ENCODE assay signal across 1 cellular context in genomic region chr19:11530432-11530831, GRCh38.
A peak's percentile ranks its signal among the peaks of the same experiment; 100 is the strongest.
TF ChIP-seq lines count a peak whose summit lies in the region.

No MANE protein-coding gene starts in this region.

TF ChIP-seq in WTC11, 78 proteins besides CTCF, POLR2A, EP300 and RAD21 (continued from another document and continues in another):
- TF ChIP-seq AFF4 (CRISPR knock-in tag; IDR thresholded peaks at IDR 0.05; ENCODE audit: borderline replicate concordance), result no peak
- TF ChIP-seq NFATC4 (CRISPR knock-in tag; IDR thresholded peaks at IDR 0.05), result no peak
- TF ChIP-seq, protein P1, sequence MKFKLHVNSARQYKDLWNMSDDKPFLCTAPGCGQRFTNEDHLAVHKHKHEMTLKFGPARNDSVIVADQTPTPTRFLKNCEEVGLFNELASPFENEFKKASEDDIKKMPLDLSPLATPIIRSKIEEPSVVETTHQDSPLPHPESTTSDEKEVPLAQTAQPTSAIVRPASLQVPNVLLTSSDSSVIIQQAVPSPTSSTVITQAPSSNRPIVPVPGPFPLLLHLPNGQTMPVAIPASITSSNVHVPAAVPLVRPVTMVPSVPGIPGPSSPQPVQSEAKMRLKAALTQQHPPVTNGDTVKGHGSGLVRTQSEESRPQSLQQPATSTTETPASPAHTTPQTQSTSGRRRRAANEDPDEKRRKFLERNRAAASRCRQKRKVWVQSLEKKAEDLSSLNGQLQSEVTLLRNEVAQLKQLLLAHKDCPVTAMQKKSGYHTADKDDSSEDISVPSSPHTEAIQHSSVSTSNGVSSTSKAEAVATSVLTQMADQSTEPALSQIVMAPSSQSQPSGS (CRISPR knock-in tag; IDR thresholded peaks at IDR 0.05; ENCODE audit: borderline replicate concordance, low read depth), result no peak
- peak; percentile 54; the same call in 1 of the 2 replicates for TF ChIP-seq SMAD3 (CRISPR knock-in tag; IDR thresholded peaks at IDR 0.05; ENCODE audit: borderline replicate concordance)
- no peak for TF ChIP-seq SOX15 (CRISPR knock-in tag; IDR thresholded peaks at IDR 0.05)
- TF ChIP-seq CREM (CRISPR knock-in tag; IDR thresholded peaks at IDR 0.05), result no peak
- no peak for TF ChIP-seq ZNF219 (CRISPR knock-in tag; IDR thresholded peaks at IDR 0.05; ENCODE audit: borderline replicate concordance)
- no peak for TF ChIP-seq ZNF138 (CRISPR knock-in tag; conservative IDR thresholded peaks at IDR 0.05)
- TF ChIP-seq CREB1 (CRISPR knock-in tag; IDR thresholded peaks at IDR 0.05), result no peak
- TF ChIP-seq, protein P2, sequence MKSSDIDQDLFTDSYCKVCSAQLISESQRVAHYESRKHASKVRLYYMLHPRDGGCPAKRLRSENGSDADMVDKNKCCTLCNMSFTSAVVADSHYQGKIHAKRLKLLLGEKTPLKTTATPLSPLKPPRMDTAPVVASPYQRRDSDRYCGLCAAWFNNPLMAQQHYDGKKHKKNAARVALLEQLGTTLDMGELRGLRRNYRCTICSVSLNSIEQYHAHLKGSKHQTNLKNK (CRISPR knock-in tag; IDR thresholded peaks at IDR 0.05), result no peak
- TF ChIP-seq ZNF532 (CRISPR knock-in tag; IDR thresholded peaks at IDR 0.05; ENCODE audit: borderline replicate concordance), result no peak
- TF ChIP-seq, protein P3, sequence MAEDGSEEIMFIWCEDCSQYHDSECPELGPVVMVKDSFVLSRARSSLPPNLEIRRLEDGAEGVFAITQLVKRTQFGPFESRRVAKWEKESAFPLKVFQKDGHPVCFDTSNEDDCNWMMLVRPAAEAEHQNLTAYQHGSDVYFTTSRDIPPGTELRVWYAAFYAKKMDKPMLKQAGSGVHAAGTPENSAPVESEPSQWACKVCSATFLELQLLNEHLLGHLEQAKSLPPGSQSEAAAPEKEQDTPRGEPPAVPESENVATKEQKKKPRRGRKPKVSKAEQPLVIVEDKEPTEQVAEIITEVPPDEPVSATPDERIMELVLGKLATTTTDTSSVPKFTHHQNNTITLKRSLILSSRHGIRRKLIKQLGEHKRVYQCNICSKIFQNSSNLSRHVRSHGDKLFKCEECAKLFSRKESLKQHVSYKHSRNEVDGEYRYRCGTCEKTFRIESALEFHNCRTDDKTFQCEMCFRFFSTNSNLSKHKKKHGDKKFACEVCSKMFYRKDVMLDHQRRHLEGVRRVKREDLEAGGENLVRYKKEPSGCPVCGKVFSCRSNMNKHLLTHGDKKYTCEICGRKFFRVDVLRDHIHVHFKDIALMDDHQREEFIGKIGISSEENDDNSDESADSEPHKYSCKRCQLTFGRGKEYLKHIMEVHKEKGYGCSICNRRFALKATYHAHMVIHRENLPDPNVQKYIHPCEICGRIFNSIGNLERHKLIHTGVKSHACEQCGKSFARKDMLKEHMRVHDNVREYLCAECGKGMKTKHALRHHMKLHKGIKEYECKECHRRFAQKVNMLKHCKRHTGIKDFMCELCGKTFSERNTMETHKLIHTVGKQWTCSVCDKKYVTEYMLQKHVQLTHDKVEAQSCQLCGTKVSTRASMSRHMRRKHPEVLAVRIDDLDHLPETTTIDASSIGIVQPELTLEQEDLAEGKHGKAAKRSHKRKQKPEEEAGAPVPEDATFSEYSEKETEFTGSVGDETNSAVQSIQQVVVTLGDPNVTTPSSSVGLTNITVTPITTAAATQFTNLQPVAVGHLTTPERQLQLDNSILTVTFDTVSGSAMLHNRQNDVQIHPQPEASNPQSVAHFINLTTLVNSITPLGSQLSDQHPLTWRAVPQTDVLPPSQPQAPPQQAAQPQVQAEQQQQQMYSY (CRISPR knock-in tag; IDR thresholded peaks at IDR 0.05), result no peak
- no peak for TF ChIP-seq JUN (CRISPR knock-in tag; IDR thresholded peaks at IDR 0.05)
- TF ChIP-seq GABPB1 (CRISPR knock-in tag; IDR thresholded peaks at IDR 0.05), result no peak
- no peak for TF ChIP-seq HMGXB4 (CRISPR knock-in tag; IDR thresholded peaks at IDR 0.05)
- no peak for TF ChIP-seq SMAD4 (CRISPR knock-in tag; IDR thresholded peaks at IDR 0.05)
- TF ChIP-seq, protein P4, sequence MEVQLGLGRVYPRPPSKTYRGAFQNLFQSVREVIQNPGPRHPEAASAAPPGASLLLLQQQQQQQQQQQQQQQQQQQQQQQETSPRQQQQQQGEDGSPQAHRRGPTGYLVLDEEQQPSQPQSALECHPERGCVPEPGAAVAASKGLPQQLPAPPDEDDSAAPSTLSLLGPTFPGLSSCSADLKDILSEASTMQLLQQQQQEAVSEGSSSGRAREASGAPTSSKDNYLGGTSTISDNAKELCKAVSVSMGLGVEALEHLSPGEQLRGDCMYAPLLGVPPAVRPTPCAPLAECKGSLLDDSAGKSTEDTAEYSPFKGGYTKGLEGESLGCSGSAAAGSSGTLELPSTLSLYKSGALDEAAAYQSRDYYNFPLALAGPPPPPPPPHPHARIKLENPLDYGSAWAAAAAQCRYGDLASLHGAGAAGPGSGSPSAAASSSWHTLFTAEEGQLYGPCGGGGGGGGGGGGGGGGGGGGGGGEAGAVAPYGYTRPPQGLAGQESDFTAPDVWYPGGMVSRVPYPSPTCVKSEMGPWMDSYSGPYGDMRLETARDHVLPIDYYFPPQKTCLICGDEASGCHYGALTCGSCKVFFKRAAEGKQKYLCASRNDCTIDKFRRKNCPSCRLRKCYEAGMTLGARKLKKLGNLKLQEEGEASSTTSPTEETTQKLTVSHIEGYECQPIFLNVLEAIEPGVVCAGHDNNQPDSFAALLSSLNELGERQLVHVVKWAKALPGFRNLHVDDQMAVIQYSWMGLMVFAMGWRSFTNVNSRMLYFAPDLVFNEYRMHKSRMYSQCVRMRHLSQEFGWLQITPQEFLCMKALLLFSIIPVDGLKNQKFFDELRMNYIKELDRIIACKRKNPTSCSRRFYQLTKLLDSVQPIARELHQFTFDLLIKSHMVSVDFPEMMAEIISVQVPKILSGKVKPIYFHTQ (CRISPR knock-in tag; IDR thresholded peaks at IDR 0.05), result no peak
- no peak for TF ChIP-seq ZNF416 (CRISPR knock-in tag; IDR thresholded peaks at IDR 0.05)
- no peak for TF ChIP-seq FOXJ3 (CRISPR knock-in tag; IDR thresholded peaks at IDR 0.05; ENCODE audit: borderline replicate concordance)
- no peak for TF ChIP-seq GTF2I (CRISPR knock-in tag; conservative IDR thresholded peaks at IDR 0.05)
- TF ChIP-seq E2F4 (CRISPR knock-in tag; IDR thresholded peaks at IDR 0.05; ENCODE audit: borderline replicate concordance, low read depth), result no peak
- TF ChIP-seq, protein P5, sequence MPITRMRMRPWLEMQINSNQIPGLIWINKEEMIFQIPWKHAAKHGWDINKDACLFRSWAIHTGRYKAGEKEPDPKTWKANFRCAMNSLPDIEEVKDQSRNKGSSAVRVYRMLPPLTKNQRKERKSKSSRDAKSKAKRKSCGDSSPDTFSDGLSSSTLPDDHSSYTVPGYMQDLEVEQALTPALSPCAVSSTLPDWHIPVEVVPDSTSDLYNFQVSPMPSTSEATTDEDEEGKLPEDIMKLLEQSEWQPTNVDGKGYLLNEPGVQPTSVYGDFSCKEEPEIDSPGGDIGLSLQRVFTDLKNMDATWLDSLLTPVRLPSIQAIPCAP (CRISPR knock-in tag; IDR thresholded peaks at IDR 0.05), result no peak
- no peak for TF ChIP-seq RORB (CRISPR knock-in tag; IDR thresholded peaks at IDR 0.05)
- no peak for TF ChIP-seq ZNF512 (CRISPR knock-in tag; IDR thresholded peaks at IDR 0.05; ENCODE audit: borderline replicate concordance)
- TF ChIP-seq, protein P6, sequence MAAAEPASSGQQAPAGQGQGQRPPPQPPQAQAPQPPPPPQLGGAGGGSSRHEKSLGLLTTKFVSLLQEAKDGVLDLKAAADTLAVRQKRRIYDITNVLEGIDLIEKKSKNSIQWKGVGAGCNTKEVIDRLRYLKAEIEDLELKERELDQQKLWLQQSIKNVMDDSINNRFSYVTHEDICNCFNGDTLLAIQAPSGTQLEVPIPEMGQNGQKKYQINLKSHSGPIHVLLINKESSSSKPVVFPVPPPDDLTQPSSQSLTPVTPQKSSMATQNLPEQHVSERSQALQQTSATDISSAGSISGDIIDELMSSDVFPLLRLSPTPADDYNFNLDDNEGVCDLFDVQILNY (CRISPR knock-in tag; IDR thresholded peaks at IDR 0.05), result no peak
